Comparison of ENCODE assay signal across 23 cellular contexts in the genomic region with DNA sequence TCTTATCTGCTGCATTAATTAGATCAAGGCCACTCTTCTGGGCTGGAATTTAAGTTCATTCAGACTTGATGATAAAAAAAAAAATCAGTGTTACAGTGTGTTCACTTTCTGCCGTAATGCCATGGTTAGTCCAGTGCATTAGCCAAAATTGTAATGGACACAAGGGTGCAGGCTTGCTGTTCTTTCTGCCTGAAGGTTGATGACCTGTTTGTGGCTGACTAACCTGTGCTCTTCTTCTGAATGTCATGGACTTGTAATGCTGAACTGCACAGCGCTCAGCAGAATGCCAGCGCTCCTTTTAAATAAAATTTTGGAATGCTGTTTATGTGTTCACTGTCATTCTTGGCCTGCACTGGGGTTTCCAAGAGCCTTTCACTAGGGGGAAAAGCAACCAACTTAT.
"Had no signal": no experiment of that assay in that cellular context is flagged by ENCODE, and none has a peak within 500 bp of the region (broad histone marks: within the 10 kb centered on the region; RNA-seq: fewer than 3 reads in every experiment).

No MANE protein-coding gene starts in this region.

- ATAC-seq: foreskin keratinocyte; gastroesophageal sphincter; heart left ventricle; left cardiac atrium; left lung; left ventricle myocardium superior; lower lobe of right lung; naive thymus-derived CD4-positive, alpha-beta T cell had no signal

- FAIRE-seq: colon, endothelial cell of umbilical vein, frontal cortex, islet of Langerhans, keratinocyte had no signal

- H3K27ac ChIP-seq: coronary artery, dorsolateral prefrontal cortex, esophagus muscularis mucosa, foreskin keratinocyte, gastroesophageal sphincter, heart left ventricle, hepatocyte, left lung, lower lobe of right lung had no signal

- H3K36me3 ChIP-seq: esophagus muscularis mucosa, gastroesophageal sphincter, heart left ventricle, left lung, lower lobe of right lung had no signal

- DNase-seq: dermis blood vessel endothelial cell; dorsolateral prefrontal cortex; effector CD4-positive, alpha-beta T cell; effector memory CD4-positive, alpha-beta T cell; foreskin keratinocyte; heart left ventricle; hypothalamus; left cardiac atrium; left lung; left ventricle myocardium superior; lower lobe of right lung; mesenchymal stem cell; midbrain; naive thymus-derived CD4-positive, alpha-beta T cell had no signal

- H3K4me3 ChIP-seq: coronary artery, dorsolateral prefrontal cortex, esophagus muscularis mucosa, gastroesophageal sphincter, heart left ventricle, hepatocyte, left lung, lower lobe of right lung had no signal

- H3K27me3 ChIP-seq: esophagus muscularis mucosa, foreskin keratinocyte, gastroesophageal sphincter, hepatocyte, left lung had no signal
